Comparison of ENCODE assay signal across 19 cellular contexts in the genomic region with DNA sequence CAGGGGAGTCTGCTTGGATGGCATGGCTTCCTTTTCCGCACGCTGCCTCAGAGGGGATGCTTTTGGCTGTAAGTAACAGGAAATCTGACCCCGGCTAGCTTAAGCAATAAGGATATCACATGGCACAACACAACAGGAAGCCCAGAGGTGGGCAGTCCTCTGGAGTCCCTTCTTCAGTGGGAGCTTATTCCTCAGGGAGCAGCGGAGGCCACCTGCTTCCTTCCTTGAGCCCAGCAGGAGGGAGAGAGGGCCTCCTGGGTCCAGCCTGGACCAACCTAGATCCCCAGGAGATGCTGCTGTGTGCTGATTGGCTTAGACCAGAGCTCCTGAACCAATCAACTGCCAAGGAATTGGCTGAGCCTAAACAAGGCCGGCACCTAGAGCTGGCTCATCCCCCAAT.
DNase-seq lines count a peak whose midpoint lies in the region; ATAC-seq and TF ChIP-seq lines count a peak whose summit lies in the region.
"Had no signal": no experiment of that assay in that cellular context is flagged by ENCODE, and none has a peak within 500 bp of the region (broad histone marks: within the 10 kb centered on the region; RNA-seq: fewer than 3 reads in every experiment).

No MANE protein-coding gene starts in this region.

- no peaks in the 10 kb centered on the region for H3K36me3 ChIP-seq in BLaER1
- H3K36me3 ChIP-seq in HCT116 (ENCODE audit: control insufficient read depth in 1 of 2, insufficient read depth in 2 of 2, low read length in 2 of 2): no peaks in the 10 kb centered on the region
- H3K36me3 ChIP-seq: cardiac muscle cell, left ventricle myocardium inferior had no signal

- no peaks in the 10 kb centered on the region for H3K9me2 ChIP-seq in HCT116 (ENCODE audit: insufficient read depth)

- H3K9me3 ChIP-seq in BLaER1: no peaks in the 10 kb centered on the region
- H3K9me3 ChIP-seq in HCT116 (ENCODE audit: control insufficient read depth in 1 of 2, insufficient read depth in 1 of 2, low read depth in 1 of 2, low read length in 2 of 2): no peaks in the 10 kb centered on the region
- H3K9me3 ChIP-seq: left ventricle myocardium inferior had no signal

- H3K4me3 ChIP-seq in BLaER1 (no peak overlapping the region), HCT116 (replicated peaks in 1 of 2; ENCODE audit: low read depth in 1 of 2, low read length in 2 of 2) (no peak overlapping the region)
- H3K4me3 ChIP-seq: cardiac muscle cell, left ventricle myocardium inferior had no signal

- BruUV-seq in HCT116 (replicated peaks; lab: Mats Ljungman, UMichigan): no TSS peak

- no peak for TF ChIP-seq POLR2A in HCT116 (IDR thresholded peaks at IDR 0.05; ENCODE audit: borderline replicate concordance, extremely low read depth, insufficient read depth, insufficient read length)

- intact Hi-C loops in HCT116 (cut with micrococcal nuclease): loop anchor here (5.0 kb wide), 1 partner anchor 377 kb away; a partner anchor contains a TSS

- RAD21 ChIA-PET in HCT116 (lab: Charles Lee; ENCODE audit: low non-redundant PET in 1 of 2, low total read pairs in 2 of 2, uncharacterized antibody in 2 of 2, unreplicated experiment in 2 of 2): interaction anchor here in 1 of 2 experiments (0.6 to 1.2 kb wide), 2 partner anchors 32 to 423 kb away, joined by 3 to 4 read pairs; no protein-coding TSS in a partner anchor

- H3K27me3 ChIP-seq in BLaER1: peaks cover 33% of the 10 kb centered on the region
- H3K27me3 ChIP-seq in HCT116 (ENCODE audit: insufficient read depth, low read length): no peaks in the 10 kb centered on the region
- H3K27me3 ChIP-seq: cardiac muscle cell had no signal

- peak; percentile 41 for ATAC-seq in HCT116
- ATAC-seq: effector memory CD8-positive, alpha-beta T cell had no signal

- H3K79me2 ChIP-seq in HCT116 (ENCODE audit: insufficient read depth, low read length): no peaks in the 10 kb centered on the region

- DNase-seq in HCT116 (ENCODE audit: low read depth, low spot score): no peak
- DNase-seq in NCI-H82 treated with DMSO at 0.1 percent for 48 hours (lab: John Stamatoyannopoulos, UW; ENCODE audit: unreplicated experiment): peak; percentile 61
- DNase-seq in fibroblast of gingiva (ENCODE audit: low read depth): peak; percentile 26
- DNase-seq in ACHN: no peak
- DNase-seq in COR-L47 (lab: John Stamatoyannopoulos, UW): no peak
- DNase-seq in middle frontal gyrus (ENCODE audit: extremely low spot score, low spot score): no peak
- DNase-seq in GDM1 (lab: John Stamatoyannopoulos, UW): no peak
- DNase-seq: activated CD4-positive, CD25-positive, alpha-beta regulatory T cell treated with anti-CD3 and anti-CD28 coated beads, Interleukin-2, amount 50 U/mL, for 72 hours; effector memory CD8-positive, alpha-beta T cell; foreskin fibroblast; left ventricle myocardium inferior; MM.1S; naive B cell; NCI-H2081 treated with DMSO at 0.1 percent for 48 hours; Right ventricle myocardium superior; small intestine; T-helper 2 cell had no signal

- H3K4me2 ChIP-seq in BLaER1 (peak overlapping the region; percentile 64), HCT116 (ENCODE audit: low read length) (no peak overlapping the region)

- no peak for TF ChIP-seq CTCF in HCT116 (IDR thresholded peaks at IDR 0.05 in 2 of 3, conservative IDR thresholded peaks at IDR 0.05 in 1 of 3; ENCODE audit: borderline replicate concordance in 1 of 3, insufficient read depth in 1 of 3, low read depth in 2 of 3, low read length in 2 of 3)

- POLR2A ChIA-PET in HCT116 (lab: Charles Lee): interaction anchor here (0.6 to 3.3 kb wide), 8 partner anchors 15 to 737 kb away, joined by 3 to 15 read pairs (median 8); a partner anchor contains a TSS

- H3K4me1 ChIP-seq in BLaER1: peaks cover 71% of the 10 kb centered on the region
- H3K4me1 ChIP-seq in HCT116 (ENCODE audit: control insufficient read depth in 1 of 2, insufficient read depth in 2 of 2, low read length in 2 of 2): peaks cover 90 to 100% of the 10 kb centered on the region in 2 experiments

- H4K20me1 ChIP-seq in BLaER1 (no peaks in the 10 kb centered on the region; the same call in 1 of the 2 replicates), HCT116 (ENCODE audit: insufficient read depth) (no peaks in the 10 kb centered on the region)

- H2AFZ ChIP-seq in HCT116 (ENCODE audit: low read depth, low read length, poor library complexity, severe bottlenecking): no peak overlapping the region

- H3K27ac ChIP-seq in BLaER1 (peak overlapping the region; percentile 22; the same call in 1 of the 2 replicates), HCT116 (ENCODE audit: low read depth, low read length) (peak overlapping the region; percentile 97; the same call in 1 of the 2 replicates)
- H3K27ac ChIP-seq: cardiac muscle cell, left ventricle myocardium inferior had no signal

- TF ChIP-seq RAD21 in HCT116 (IDR thresholded peaks at IDR 0.05; ENCODE audit: low read depth): no peak

- CTCF ChIA-PET in HCT116 (lab: Charles Lee): interaction anchor here (0.6 to 1.8 kb wide), 3 partner anchors 14 to 423 kb away, joined by 3 to 4 read pairs (median 3); no protein-coding TSS in a partner anchor

- in situ Hi-C loops in ACHN (cut with HindIII; ENCODE audit: low pct_ligation_motif_present, low pct_unique_long_range_greater_than_20kb, low sequenced_read_pairs): no loop called here

- H3K9ac ChIP-seq in BLaER1 (no peak overlapping the region), HCT116 (ENCODE audit: low read length) (no peak overlapping the region)

TF ChIP-seq in HCT116, 20 proteins besides CTCF, POLR2A, EP300 and RAD21 (continues in another document):
- no peak for TF ChIP-seq SP1 (IDR thresholded peaks at IDR 0.05; ENCODE audit: low read depth)
- no peak for TF ChIP-seq SIN3A (IDR thresholded peaks at IDR 0.05; ENCODE audit: low read depth)
- no peak for TF ChIP-seq POLR2AphosphoS5 (IDR thresholded peaks at IDR 0.05; ENCODE audit: low read depth, low read length)
- no peak for TF ChIP-seq TCF7L2 (IDR thresholded peaks at IDR 0.05; ENCODE audit: borderline replicate concordance, extremely low read depth, insufficient read depth, insufficient read length)
- no peak for TF ChIP-seq CEBPB (IDR thresholded peaks at IDR 0.05; ENCODE audit: low read depth)
- TF ChIP-seq EGR1 (IDR thresholded peaks at IDR 0.05; ENCODE audit: low read depth): no peak
- no peak for TF ChIP-seq SRF (IDR thresholded peaks at IDR 0.05; ENCODE audit: low read depth)
- TF ChIP-seq, protein P1, sequence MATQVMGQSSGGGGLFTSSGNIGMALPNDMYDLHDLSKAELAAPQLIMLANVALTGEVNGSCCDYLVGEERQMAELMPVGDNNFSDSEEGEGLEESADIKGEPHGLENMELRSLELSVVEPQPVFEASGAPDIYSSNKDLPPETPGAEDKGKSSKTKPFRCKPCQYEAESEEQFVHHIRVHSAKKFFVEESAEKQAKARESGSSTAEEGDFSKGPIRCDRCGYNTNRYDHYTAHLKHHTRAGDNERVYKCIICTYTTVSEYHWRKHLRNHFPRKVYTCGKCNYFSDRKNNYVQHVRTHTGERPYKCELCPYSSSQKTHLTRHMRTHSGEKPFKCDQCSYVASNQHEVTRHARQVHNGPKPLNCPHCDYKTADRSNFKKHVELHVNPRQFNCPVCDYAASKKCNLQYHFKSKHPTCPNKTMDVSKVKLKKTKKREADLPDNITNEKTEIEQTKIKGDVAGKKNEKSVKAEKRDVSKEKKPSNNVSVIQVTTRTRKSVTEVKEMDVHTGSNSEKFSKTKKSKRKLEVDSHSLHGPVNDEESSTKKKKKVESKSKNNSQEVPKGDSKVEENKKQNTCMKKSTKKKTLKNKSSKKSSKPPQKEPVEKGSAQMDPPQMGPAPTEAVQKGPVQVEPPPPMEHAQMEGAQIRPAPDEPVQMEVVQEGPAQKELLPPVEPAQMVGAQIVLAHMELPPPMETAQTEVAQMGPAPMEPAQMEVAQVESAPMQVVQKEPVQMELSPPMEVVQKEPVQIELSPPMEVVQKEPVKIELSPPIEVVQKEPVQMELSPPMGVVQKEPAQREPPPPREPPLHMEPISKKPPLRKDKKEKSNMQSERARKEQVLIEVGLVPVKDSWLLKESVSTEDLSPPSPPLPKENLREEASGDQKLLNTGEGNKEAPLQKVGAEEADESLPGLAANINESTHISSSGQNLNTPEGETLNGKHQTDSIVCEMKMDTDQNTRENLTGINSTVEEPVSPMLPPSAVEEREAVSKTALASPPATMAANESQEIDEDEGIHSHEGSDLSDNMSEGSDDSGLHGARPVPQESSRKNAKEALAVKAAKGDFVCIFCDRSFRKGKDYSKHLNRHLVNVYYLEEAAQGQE (IDR thresholded peaks at IDR 0.05; ENCODE audit: low read depth): no peak
- no peak for TF ChIP-seq ZNF274 (IDR thresholded peaks at IDR 0.05; ENCODE audit: low read depth, low read length)
- TF ChIP-seq ELF1 (IDR thresholded peaks at IDR 0.05; ENCODE audit: borderline replicate concordance, low read depth): no peak
- TF ChIP-seq CBX3 (IDR thresholded peaks at IDR 0.05; ENCODE audit: low read depth): no peak
- TF ChIP-seq, protein P2, sequence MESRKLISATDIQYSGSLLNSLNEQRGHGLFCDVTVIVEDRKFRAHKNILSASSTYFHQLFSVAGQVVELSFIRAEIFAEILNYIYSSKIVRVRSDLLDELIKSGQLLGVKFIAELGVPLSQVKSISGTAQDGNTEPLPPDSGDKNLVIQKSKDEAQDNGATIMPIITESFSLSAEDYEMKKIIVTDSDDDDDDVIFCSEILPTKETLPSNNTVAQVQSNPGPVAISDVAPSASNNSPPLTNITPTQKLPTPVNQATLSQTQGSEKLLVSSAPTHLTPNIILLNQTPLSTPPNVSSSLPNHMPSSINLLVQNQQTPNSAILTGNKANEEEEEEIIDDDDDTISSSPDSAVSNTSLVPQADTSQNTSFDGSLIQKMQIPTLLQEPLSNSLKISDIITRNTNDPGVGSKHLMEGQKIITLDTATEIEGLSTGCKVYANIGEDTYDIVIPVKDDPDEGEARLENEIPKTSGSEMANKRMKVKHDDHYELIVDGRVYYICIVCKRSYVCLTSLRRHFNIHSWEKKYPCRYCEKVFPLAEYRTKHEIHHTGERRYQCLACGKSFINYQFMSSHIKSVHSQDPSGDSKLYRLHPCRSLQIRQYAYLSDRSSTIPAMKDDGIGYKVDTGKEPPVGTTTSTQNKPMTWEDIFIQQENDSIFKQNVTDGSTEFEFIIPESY (IDR thresholded peaks at IDR 0.05; ENCODE audit: extremely low read depth, insufficient replicate concordance, low read length): no peak
- TF ChIP-seq EZH2phosphoT487 (IDR thresholded peaks at IDR 0.05; ENCODE audit: borderline replicate concordance): no peak
- TF ChIP-seq ZFX (IDR thresholded peaks at IDR 0.05): no peak
- no peak for TF ChIP-seq FOSL1 (IDR thresholded peaks at IDR 0.05; ENCODE audit: low read depth)
- no peak for TF ChIP-seq YY1 (IDR thresholded peaks at IDR 0.05; ENCODE audit: extremely low read depth, insufficient replicate concordance, low read depth, low read length)
- TF ChIP-seq JUND (IDR thresholded peaks at IDR 0.05): no peak
- TF ChIP-seq, protein P3, sequence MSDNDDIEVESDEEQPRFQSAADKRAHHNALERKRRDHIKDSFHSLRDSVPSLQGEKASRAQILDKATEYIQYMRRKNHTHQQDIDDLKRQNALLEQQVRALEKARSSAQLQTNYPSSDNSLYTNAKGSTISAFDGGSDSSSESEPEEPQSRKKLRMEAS (IDR thresholded peaks at IDR 0.05): no peak

Comparison
In these comparisons a context has a peak if more than half of its experiments do, and no peak if none do; other contexts are left out.
1. DNase-seq: peak in NCI-H82 treated with DMSO at 0.1 percent for 48 hours (single experiment) and fibroblast of gingiva (single experiment); none in HCT116 (single experiment), ACHN (single experiment), COR-L47 (single experiment), middle frontal gyrus (single experiment) and GDM1 (single experiment).